In genomic region chr12:117587646-117588287, GRCh38 we compare ENCODE assay signal across 8 cellular contexts.
DNase-seq lines count a peak whose midpoint lies in the region; ATAC-seq and TF ChIP-seq lines count a peak whose summit lies in the region.

No MANE protein-coding gene starts in this region.

- no peak for ATAC-seq in HG02610 (IDR thresholded peaks at IDR 0.05; ENCODE audit: unreplicated experiment)

- no peak overlapping the region for H3K4me3 ChIP-seq in epithelial cell of proximal tubule (ENCODE audit: low read depth, low read length)
- H3K4me3 ChIP-seq in transverse colon, result no peak overlapping the region

- H3K4me1 ChIP-seq in transverse colon, result no peaks in the 10 kb centered on the region

- no peaks in the 10 kb centered on the region for H3K36me3 Mint-ChIP-seq in nephron progenitor cell (ENCODE audit: low read depth)

- H3K27me3 Mint-ChIP-seq in nephron progenitor cell (ENCODE audit: low read depth, poor library complexity), result peaks cover 50% of the 10 kb centered on the region

- H3K27me3 ChIP-seq in transverse colon, result peaks cover 3% of the 10 kb centered on the region

- H3K4me1 Mint-ChIP-seq in nephron progenitor cell, result peaks cover 41% of the 10 kb centered on the region

- TF ChIP-seq CTCF in epithelial cell of proximal tubule (conservative IDR thresholded peaks at IDR 0.05; ENCODE audit: low read depth, low read length) (peak; percentile 88), nephron progenitor cell (IDR thresholded peaks at IDR 0.05) (peak; percentile 93), transverse colon (IDR thresholded peaks at IDR 0.05) (peak; percentile 64 to 88 (median 81))

- no peak overlapping the region for H3K27ac Mint-ChIP-seq in nephron progenitor cell

- no peak for TF ChIP-seq POLR2A in transverse colon (IDR thresholded peaks at IDR 0.05)

- no peaks in the 10 kb centered on the region for H3K36me3 ChIP-seq in transverse colon

- H3K4me3 Mint-ChIP-seq in nephron progenitor cell, result no peak overlapping the region

- no peak for TF ChIP-seq EP300 in transverse colon (IDR thresholded peaks at IDR 0.05; ENCODE audit: low read depth)

- WGBS in transverse colon (ENCODE audit: low coverage in 1 of 2), 2 donors, result 15 to 17% methylated on average over 10 to 12 of the region's 12 CpGs

- intact Hi-C loops in transverse colon (cut with DNase I; ENCODE audit: low total_unique reads), result loop anchor here (5.0 kb wide), 1 partner anchor 220 kb away; no protein-coding TSS in a partner anchor

- in situ Hi-C loops in transverse colon (cut with MboI; ENCODE audit: low pct_ligation_motif_present in 1 of 4, low pct_unique_long_range_greater_than_20kb in 1 of 4, low sequenced_read_pairs in 3 of 4), result loop anchor here in 2 of 4 donors (5.0 to 25.0 kb wide), 3 partner anchors 220 to 350 kb away; no protein-coding TSS in a partner anchor

- H3K9me3 ChIP-seq in transverse colon, result peaks cover 0 to 7% of the 10 kb centered on the region in 2 donors

- H3K27ac ChIP-seq in transverse colon, result no peak overlapping the region

- DNase-seq in activated CD4-positive, alpha-beta T cell treated with anti-CD3 and anti-CD28 coated beads for 24 hours (ENCODE audit: low read depth in 2 of 2), result peak; percentile 14 to 42
- DNase-seq in activated CD4-positive, alpha-beta T cell treated with anti-CD3 and anti-CD28 coated beads for 1 hour, result no peak
- DNase-seq in NCI-H128 (lab: John Stamatoyannopoulos, UW; ENCODE audit: unreplicated experiment) (peak; percentile 20), epithelial cell of proximal tubule (ENCODE audit: low read depth) (no peak), nephron progenitor cell (peak; percentile 78), transverse colon (peak; percentile 48)
- peak; percentile 48 for DNase-seq in activated CD4-positive, CD25-positive, alpha-beta regulatory T cell treated with anti-CD3 and anti-CD28 coated beads, Interleukin-2, amount 50 U/mL, for 72 hours

- peaks cover 20% of the 10 kb centered on the region for H3K9me3 Mint-ChIP-seq in nephron progenitor cell

Comparison
In these comparisons a context has a peak if more than half of its experiments do, and no peak if none do; other contexts are left out.
1. DNase-seq: peak in activated CD4-positive, alpha-beta T cell treated with anti-CD3 and anti-CD28 coated beads for 24 hours (2 of 2), NCI-H128 (single experiment), activated CD4-positive, CD25-positive, alpha-beta regulatory T cell treated with anti-CD3 and anti-CD28 coated beads, Interleukin-2, amount 50 U/mL, for 72 hours (single experiment), nephron progenitor cell (single experiment) and transverse colon (single experiment); none in activated CD4-positive, alpha-beta T cell treated with anti-CD3 and anti-CD28 coated beads for 1 hour (single experiment) and epithelial cell of proximal tubule (single experiment).
2. Peak in every context shown above with its lines, with median percentiles within 50 percentile points of each other: CTCF ChIP-seq.